In genomic region chr20:49268600-49269365, GRCh38 we compare ENCODE assay signal across 10 cellular contexts. TPM values are rescaled to one million over a fixed set of nuclear protein-coding genes. Genes with fewer than 3 reads are reported as not detected.
DNase-seq lines count a peak whose midpoint lies in the region; ATAC-seq and TF ChIP-seq lines count a peak whose summit lies in the region.
"Had no signal": no experiment of that assay in that cellular context is flagged by ENCODE, and none has a peak within 500 bp of the region (broad histone marks: within the 10 kb centered on the region; RNA-seq: fewer than 3 reads in every experiment).

No MANE protein-coding gene starts in this region.

- peaks cover 70% of the 10 kb centered on the region for H3K4me1 Mint-ChIP-seq in activated CD8-positive, alpha-beta memory T cell treated with anti-CD3 and anti-CD28 coated beads, Interleukin-2, amount 10 ng/mL, durations not matched to agents 7 days and 5 days
- H3K4me1 Mint-ChIP-seq in stimulated activated effector memory CD8-positive, alpha-beta T cell treated with anti-CD3 and anti-CD28 coated beads, Interleukin-12 subunit alpha, Interleukin-12 subunit beta, amount 100 ng/mL, for 72 hours, result peaks cover 62% of the 10 kb centered on the region

- no peak for DNase-seq in activated CD8-positive, alpha-beta memory T cell treated with anti-CD3 and anti-CD28 coated beads, Interleukin-2, amount 10 ng/mL, durations not matched to agents 7 days and 5 days
- no peak for DNase-seq in activated CD8-positive, alpha-beta memory T cell treated with anti-CD3 and anti-CD28 coated beads, Interleukin-2, amount 50 U/mL, for 48 hours
- DNase-seq in NAMALWA (ENCODE audit: low spot score) (peak; percentile 69), choroid plexus epithelial cell (ENCODE audit: low read depth) (peak; percentile 72), DMS53 (lab: John Stamatoyannopoulos, UW) (no peak), NCI-H2107 (lab: John Stamatoyannopoulos, UW) (no peak), islet precursor cell (no peak)
- no peak for DNase-seq in stimulated activated effector memory CD8-positive, alpha-beta T cell treated with anti-CD3 and anti-CD28 coated beads, Interleukin-12 subunit alpha, Interleukin-12 subunit beta, amount 100 ng/mL, for 72 hours (ENCODE audit: low spot score in 2 of 2)
- DNase-seq: NCI-H2171 had no signal

- H3K9me3 Mint-ChIP-seq in activated CD8-positive, alpha-beta memory T cell treated with anti-CD3 and anti-CD28 coated beads, Interleukin-2, amount 10 ng/mL, durations not matched to agents 7 days and 5 days (ENCODE audit: low read depth), result no peaks in the 10 kb centered on the region
- H3K9me3 Mint-ChIP-seq in stimulated activated effector memory CD8-positive, alpha-beta T cell treated with anti-CD3 and anti-CD28 coated beads, Interleukin-12 subunit alpha, Interleukin-12 subunit beta, amount 100 ng/mL, for 72 hours, result no peaks in the 10 kb centered on the region

- TF ChIP-seq CTCF in choroid plexus epithelial cell (conservative IDR thresholded peaks at IDR 0.05; ENCODE audit: low read depth, low read length), result no peak

- H3K4me3 Mint-ChIP-seq in activated CD8-positive, alpha-beta memory T cell treated with anti-CD3 and anti-CD28 coated beads, Interleukin-2, amount 10 ng/mL, durations not matched to agents 7 days and 5 days, result peak overlapping the region; percentile 67
- H3K4me3 Mint-ChIP-seq in stimulated activated effector memory CD8-positive, alpha-beta T cell treated with anti-CD3 and anti-CD28 coated beads, Interleukin-12 subunit alpha, Interleukin-12 subunit beta, amount 100 ng/mL, for 72 hours, result peak overlapping the region; percentile 80

- peaks cover 81% of the 10 kb centered on the region for H3K36me3 Mint-ChIP-seq in activated CD8-positive, alpha-beta memory T cell treated with anti-CD3 and anti-CD28 coated beads, Interleukin-2, amount 10 ng/mL, durations not matched to agents 7 days and 5 days
- peaks cover 100% of the 10 kb centered on the region for H3K36me3 Mint-ChIP-seq in stimulated activated effector memory CD8-positive, alpha-beta T cell treated with anti-CD3 and anti-CD28 coated beads, Interleukin-12 subunit alpha, Interleukin-12 subunit beta, amount 100 ng/mL, for 72 hours

- H3K27ac Mint-ChIP-seq in activated CD8-positive, alpha-beta memory T cell treated with anti-CD3 and anti-CD28 coated beads, Interleukin-2, amount 10 ng/mL, durations not matched to agents 7 days and 5 days, result peak overlapping the region; percentile 5
- no peak overlapping the region for H3K27ac Mint-ChIP-seq in stimulated activated effector memory CD8-positive, alpha-beta T cell treated with anti-CD3 and anti-CD28 coated beads, Interleukin-12 subunit alpha, Interleukin-12 subunit beta, amount 100 ng/mL, for 72 hours

- ATAC-seq in activated CD8-positive, alpha-beta memory T cell treated with anti-CD3 and anti-CD28 coated beads, Interleukin-2, amount 10 ng/mL, durations not matched to agents 7 days and 5 days, result no peak
- ATAC-seq in stimulated activated effector memory CD8-positive, alpha-beta T cell treated with anti-CD3 and anti-CD28 coated beads, Interleukin-12 subunit alpha, Interleukin-12 subunit beta, amount 100 ng/mL, for 72 hours, result peak; percentile 55
- ATAC-seq: left lobe of liver had no signal

- CTCF ChIA-PET in activated CD8-positive, alpha-beta memory T cell treated with anti-CD3 and anti-CD28 coated beads, Interleukin-2, amount 10 ng/mL, durations not matched to agents 7 days and 5 days (lab: Charles Lee), result interaction anchor here (0.8 to 1.5 kb wide), 5 partner anchors 10 to 136 kb away, joined by 3 to 4 read pairs (median 3); no protein-coding TSS in a partner anchor

- no peak overlapping the region for H3K4me3 ChIP-seq in choroid plexus epithelial cell (ENCODE audit: low read depth, low read length)

- no peaks in the 10 kb centered on the region for H3K27me3 Mint-ChIP-seq in activated CD8-positive, alpha-beta memory T cell treated with anti-CD3 and anti-CD28 coated beads, Interleukin-2, amount 10 ng/mL, durations not matched to agents 7 days and 5 days

RNA-seq across cellular contexts. Expression of gene ZNFX1, which starts 9.1 kb away (rescaled TPM):
- 10 to 100 TPM; 69.2 to 88.6 TPM for total RNA-seq in activated CD8-positive, alpha-beta memory T cell treated with anti-CD3 and anti-CD28 coated beads, Interleukin-2, amount 10 ng/mL, durations not matched to agents 7 days and 5 days

RNA-seq across cellular contexts. Expression of gene DDX27, which starts 49.6 kb away (rescaled TPM):
- 10 to 100 TPM; 40.5 to 52.7 TPM for total RNA-seq in activated CD8-positive, alpha-beta memory T cell treated with anti-CD3 and anti-CD28 coated beads, Interleukin-2, amount 10 ng/mL, durations not matched to agents 7 days and 5 days

Comparison
In these comparisons a context has a peak if more than half of its experiments do, and no peak if none do; other contexts are left out.
1. DNase-seq: peak in NAMALWA (single experiment) and choroid plexus epithelial cell (single experiment); none in activated CD8-positive, alpha-beta memory T cell treated with anti-CD3 and anti-CD28 coated beads, Interleukin-2, amount 10 ng/mL, durations not matched to agents 7 days and 5 days (single experiment), activated CD8-positive, alpha-beta memory T cell treated with anti-CD3 and anti-CD28 coated beads, Interleukin-2, amount 50 U/mL, for 48 hours (single experiment), stimulated activated effector memory CD8-positive, alpha-beta T cell treated with anti-CD3 and anti-CD28 coated beads, Interleukin-12 subunit alpha, Interleukin-12 subunit beta, amount 100 ng/mL, for 72 hours (0 of 2), DMS53 (single experiment), NCI-H2107 (single experiment) and islet precursor cell (single experiment).